Comparison of ENCODE assay signal across 8 cellular contexts in genomic region chr11:30322162-30322561, GRCh38. TPM values are rescaled to one million over a fixed set of nuclear protein-coding genes. Genes with fewer than 3 reads are reported as not detected.
DNase-seq lines count a peak whose midpoint lies in the region; ATAC-seq and TF ChIP-seq lines count a peak whose summit lies in the region.

No MANE protein-coding gene starts in this region.

- POLR2A ChIA-PET in OCI-LY7 (lab: Charles Lee): interaction anchor here (0.6 to 7.1 kb wide), 7 partner anchors 9 to 114 kb away, joined by 3 to 93 read pairs (median 6); no protein-coding TSS in a partner anchor

- ATAC-seq in gastrocnemius medialis: no peak

- intact Hi-C loops in OCI-LY7 (cut with micrococcal nuclease; ENCODE audit: unreplicated experiment) (loop anchor here (2.0 kb wide), 1 partner anchor 115 kb away; no protein-coding TSS in a partner anchor), esophagus muscularis mucosa (cut with DNase I) (no loop called here), gastrocnemius medialis (cut with DNase I; ENCODE audit: low total_unique reads) (loop anchor here (5.0 kb wide), 1 partner anchor 260 kb away; no protein-coding TSS in a partner anchor)

- CTCF ChIA-PET in OCI-LY7 (lab: Charles Lee; ENCODE audit: unreplicated experiment): no interaction called here

- TF ChIP-seq CTCF in OCI-LY7 (conservative IDR thresholded peaks at IDR 0.05; ENCODE audit: low read length) (no peak), esophagus muscularis mucosa (IDR thresholded peaks at IDR 0.05) (no peak), gastrocnemius medialis (IDR thresholded peaks at IDR 0.05 in 4 of 5, conservative IDR thresholded peaks at IDR 0.05 in 1 of 5) (no peak)

- H3K4me1 ChIP-seq in OCI-LY7 (ENCODE audit: insufficient read depth, low read length, poor library complexity, severe bottlenecking): peaks cover 44% of the 10 kb centered on the region
- peaks cover 26 to 44% (median 38%) of the 10 kb centered on the region in 4 donors for H3K4me1 ChIP-seq in esophagus muscularis mucosa
- peaks cover 28% of the 10 kb centered on the region in 2 donors for H3K4me1 ChIP-seq in gastrocnemius medialis

- H3K4me2 ChIP-seq in OCI-LY7 (ENCODE audit: low read length): peak overlapping the region; percentile 85

- no peaks in the 10 kb centered on the region for H3K9me3 ChIP-seq in OCI-LY7 (ENCODE audit: low read length)
- H3K9me3 ChIP-seq in esophagus muscularis mucosa: no peaks in the 10 kb centered on the region
- H3K9me3 ChIP-seq in gastrocnemius medialis: no peaks in the 10 kb centered on the region

- peak overlapping the region; percentile 74 for H2AFZ ChIP-seq in OCI-LY7 (ENCODE audit: low read length)

- TF ChIP-seq EP300 in esophagus muscularis mucosa (IDR thresholded peaks at IDR 0.05): no peak

- TF ChIP-seq POLR2A in esophagus muscularis mucosa (IDR thresholded peaks at IDR 0.05; ENCODE audit: low read depth) (no peak), gastrocnemius medialis (IDR thresholded peaks at IDR 0.05) (no peak)

- no peaks in the 10 kb centered on the region for H3K9me2 ChIP-seq in OCI-LY7 (ENCODE audit: insufficient read depth, low read length)

- H3K27ac ChIP-seq in OCI-LY7 (ENCODE audit: low read depth, low read length, poor library complexity, severe bottlenecking): peak overlapping the region; percentile 43
- H3K27ac ChIP-seq in esophagus muscularis mucosa (replicated peaks in 1 of 4): peak overlapping the region in 2 of 4 donors; percentile 84
- H3K27ac ChIP-seq in gastrocnemius medialis: no peak overlapping the region

- WGBS in esophagus muscularis mucosa: 79% methylated on average over 6 of the region's 6 CpGs

- no TSS peak for BruUV-seq in OCI-LY7 (replicated peaks; lab: Mats Ljungman, UMichigan)

- H3K27me3 ChIP-seq in esophagus muscularis mucosa (no peaks in the 10 kb centered on the region), gastrocnemius medialis (no peaks in the 10 kb centered on the region)

- peaks cover 14% of the 10 kb centered on the region; the same call in 1 of the 2 replicates for H4K20me1 ChIP-seq in OCI-LY7 (ENCODE audit: insufficient read depth, low read length)

- H3K4me3 ChIP-seq in OCI-LY7 (ENCODE audit: low read depth, low read length, poor library complexity, severe bottlenecking): peak overlapping the region; percentile 88
- peak overlapping the region; percentile 60 to 87 (median 76) for H3K4me3 ChIP-seq in esophagus muscularis mucosa
- H3K4me3 ChIP-seq in gastrocnemius medialis: peak overlapping the region; percentile 75 to 86 (median 80)

- in situ Hi-C loops in gastrocnemius medialis (cut with MboI; ENCODE audit: low sequenced_read_pairs in 4 of 4): no loop called here

- H3K36me3 ChIP-seq in OCI-LY7 (ENCODE audit: insufficient read depth, low read length) (peaks cover 23% of the 10 kb centered on the region), esophagus muscularis mucosa (no peaks in the 10 kb centered on the region), gastrocnemius medialis (no peaks in the 10 kb centered on the region)

- DNase-seq in NCI-H1417 (lab: John Stamatoyannopoulos, UW) (peak in 2 of 3 experiments; percentile 13 to 51), NCI-H1417 treated with DMSO at 0.1 percent for 48 hours (lab: John Stamatoyannopoulos, UW) (no peak), OCI-LY7 (ENCODE audit: low spot score) (no peak), esophagus muscularis mucosa (ENCODE audit: extremely low spot score) (no peak), gastrocnemius medialis (no peak), NCI-H2196 (lab: John Stamatoyannopoulos, UW; ENCODE audit: unreplicated experiment) (no peak), inferior parietal cortex (ENCODE audit: extremely low spot score) (no peak)
- no peak for DNase-seq in stimulated activated naive CD4-positive, alpha-beta T cell (lab: John Stamatoyannopoulos, UW)

- H3K79me2 ChIP-seq in OCI-LY7 (ENCODE audit: insufficient read depth, low read depth, low read length): peaks cover 42% of the 10 kb centered on the region

RNA-seq across cellular contexts. Expression of gene ARL14EP, which starts 0.7 kb away (rescaled TPM):
- 30.9 and 37.8 TPM in 2 replicates for total RNA-seq in OCI-LY7 (2014; rRNA removed; shearing (Covaris generic))
- 51.5 and 57.1 TPM in 2 replicates for total RNA-seq in OCI-LY7 (2022)
- total RNA-seq in esophagus muscularis mucosa: 10 to 100 TPM; 17.5 to 29.1 (median 21.1) TPM
- 10 to 100 TPM; 10.3 to 26.1 (median 14.1) TPM for total RNA-seq in gastrocnemius medialis

Comparison
In these comparisons a context has a peak if more than half of its experiments do, and no peak if none do; other contexts are left out.
1. DNase-seq: peak in NCI-H1417 (2 of 3); none in NCI-H1417 treated with DMSO at 0.1 percent for 48 hours (single experiment), OCI-LY7 (single experiment), esophagus muscularis mucosa (single experiment), gastrocnemius medialis (0 of 2), NCI-H2196 (single experiment), stimulated activated naive CD4-positive, alpha-beta T cell (0 of 6) and inferior parietal cortex (single experiment).
2. Peak in every context shown above with its lines, with median percentiles within 50 percentile points of each other: H3K4me3 ChIP-seq.